24 cellular contexts compared by ENCODE assay signal in genomic region chr4:56859841-56860240, GRCh38. TPM values are rescaled to one million over a fixed set of nuclear protein-coding genes. Genes with fewer than 3 reads are reported as not detected.
DNase-seq lines count a peak whose midpoint lies in the region; ATAC-seq, FAIRE-seq and TF ChIP-seq lines count a peak whose summit lies in the region.
"Had no signal": no experiment of that assay in that cellular context is flagged by ENCODE, and none has a peak within 500 bp of the region (broad histone marks: within the 10 kb centered on the region; RNA-seq: fewer than 3 reads in every experiment).

No MANE protein-coding gene starts in this region.

- no peak overlapping the region for H3K4me3 ChIP-seq in GM12865 (ENCODE audit: low read depth, low read length)
- H3K4me3 ChIP-seq in breast epithelium = no peak overlapping the region
- H3K4me3 ChIP-seq: gastroesophageal sphincter had no signal

- H3K27me3 ChIP-seq in breast epithelium = no peaks in the 10 kb centered on the region
- H3K27me3 ChIP-seq: gastroesophageal sphincter had no signal

- no peaks in the 10 kb centered on the region for H3K36me3 ChIP-seq in breast epithelium
- H3K36me3 ChIP-seq: gastroesophageal sphincter had no signal

- intact Hi-C loops in breast epithelium (cut with DNase I; ENCODE audit: low total_unique reads) = no loop called here

- TF ChIP-seq CTCF in GM12865 (IDR thresholded peaks at IDR 0.05; ENCODE audit: insufficient read depth, low read depth, low read length, missing control alignments) (no peak), breast epithelium (IDR thresholded peaks at IDR 0.05) (no peak)

- no peaks in the 10 kb centered on the region for H3K9me3 ChIP-seq in breast epithelium
- H3K9me3 ChIP-seq: gastroesophageal sphincter had no signal

- FAIRE-seq in frontal cortex (lab: Jason Lieb, UNC) = no peak
- FAIRE-seq: A204.1, endothelial cell of umbilical vein had no signal

- DNase-seq in GM12865 (ENCODE audit: low read depth) = peak; percentile 57
- no peak for DNase-seq in activated CD4-positive, alpha-beta T cell treated with anti-CD3 and anti-CD28 coated beads for 4 hours
- no peak for DNase-seq in frontal cortex (ENCODE audit: low spot score in 2 of 2)
- DNase-seq in NCI-H1105 (lab: John Stamatoyannopoulos, UW) = no peak
- no peak for DNase-seq in breast epithelium (ENCODE audit: low spot score in 2 of 2)
- DNase-seq: aorta; CD4-positive, CD25-positive, alpha-beta regulatory T cell; DND-41; immature natural killer cell; mesenchymal stem cell; NCI-H146; NCI-H446 treated with DMSO at 0.1 percent for 48 hours; SIG-M5; stimulated activated CD4-positive, alpha-beta T cell treated with anti-CD3 and anti-CD28 coated beads, Interleukin-12 subunit alpha, Interleukin-12 subunit beta, amount 100 ng/mL, for 4 hours; stimulated activated naive CD4-positive, alpha-beta T cell treated with Interleukin-2 at 50 U/mL for 16 hours; T-helper 2 cell had no signal

- ATAC-seq in GM19351 (IDR thresholded peaks at IDR 0.05; ENCODE audit: unreplicated experiment) (peak; percentile 64), HG02642 (IDR thresholded peaks at IDR 0.05; ENCODE audit: poor library complexity, unreplicated experiment) (peak; percentile 62), HG03342 (IDR thresholded peaks at IDR 0.05; ENCODE audit: unreplicated experiment) (peak; percentile 66)
- ATAC-seq: gastroesophageal sphincter had no signal

- H3K4me1 ChIP-seq in breast epithelium = no peaks in the 10 kb centered on the region
- H3K4me1 ChIP-seq: gastroesophageal sphincter had no signal

- no peak for TF ChIP-seq POLR2A in breast epithelium (IDR thresholded peaks at IDR 0.05)

- no peak overlapping the region for H3K27ac ChIP-seq in breast epithelium
- H3K27ac ChIP-seq: gastroesophageal sphincter had no signal

RNA-seq across cellular contexts. Expression of gene SPINK2, which starts 38.3 kb away (rescaled TPM):
- total RNA-seq in frontal cortex (not detected), breast epithelium (1 to 10 TPM in 1 of 3 donors, under 1 TPM in 1, not detected in 1; 0.66 to 2.4 TPM)
- total RNA-seq: aorta, gastroesophageal sphincter, LHCN-M2, ureter had no signal

RNA-seq across cellular contexts. Expression of gene REST, which starts 47.9 kb away (rescaled TPM):
- total RNA-seq in frontal cortex (6.9 TPM), breast epithelium (10 to 100 TPM; 31.0 to 44.6 (median 32.8) TPM)
